In the genomic region with DNA sequence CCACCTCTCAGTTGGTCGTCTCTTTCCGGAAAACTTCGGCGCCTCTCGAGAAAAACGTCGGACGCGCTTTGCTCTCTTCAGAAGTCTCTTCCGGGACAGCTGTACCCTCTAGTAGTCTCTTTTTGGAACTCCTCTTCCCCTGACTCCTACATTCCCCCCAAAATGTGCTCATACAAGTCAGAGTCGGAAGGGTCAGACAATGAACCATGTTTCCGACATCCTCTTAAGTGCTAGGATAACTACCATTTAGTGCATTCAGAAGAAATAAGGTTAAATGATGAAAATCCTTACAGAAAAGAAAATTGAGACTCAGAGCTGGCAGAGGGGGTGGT, we compare ENCODE assay signal across 8 cellular contexts. TPM values are rescaled to one million over a fixed set of nuclear protein-coding genes. Genes with fewer than 3 reads are reported as not detected.
A peak's percentile ranks its signal among the peaks of the same experiment; 100 is the strongest.
DNase-seq lines count a peak whose midpoint lies in the region; ATAC-seq lines count a peak whose summit lies in the region.

No MANE protein-coding gene starts in this region.

- no peaks in the 10 kb centered on the region for H3K9me3 ChIP-seq in CD4-positive, alpha-beta memory T cell (ENCODE audit: control insufficient read depth in 1 of 2, low read length in 2 of 2)
- H3K9me3 ChIP-seq in NT2/D1 (ENCODE audit: insufficient read depth, low read length), result 0 out of 2 replicates have a peak, but pooled peaks cover 4% of the 10 kb centered on the region
- no peaks in the 10 kb centered on the region for H3K9me3 ChIP-seq in neuron (ENCODE audit: low read length)

- H3K4me3 Mint-ChIP-seq in CD4-positive, alpha-beta memory T cell, result peak overlapping the region; percentile 94 to 100 (median 98)
- H3K4me3 Mint-ChIP-seq in effector memory CD8-positive, alpha-beta T cell, result peak overlapping the region; percentile 90 to 93

- H3K36me3 ChIP-seq in CD4-positive, alpha-beta memory T cell (ENCODE audit: insufficient read depth, low read length), result peaks cover 12% of the 10 kb centered on the region
- H3K36me3 ChIP-seq in NT2/D1 (ENCODE audit: insufficient read depth, insufficient read length, low read length) (peaks cover 25% of the 10 kb centered on the region), neuron (ENCODE audit: insufficient read depth, low read length) (peaks cover 6% of the 10 kb centered on the region)

- ATAC-seq in effector memory CD8-positive, alpha-beta T cell (replicated peaks), result no peak
- ATAC-seq in HG03095 (IDR thresholded peaks at IDR 0.05; ENCODE audit: unreplicated experiment), result no peak
- ATAC-seq in GM18873 (IDR thresholded peaks at IDR 0.05; ENCODE audit: low FRiP score, unreplicated experiment), result no peak

- peak overlapping the region; percentile 84 to 100 (median 97) for H3K27ac Mint-ChIP-seq in CD4-positive, alpha-beta memory T cell
- peak overlapping the region; percentile 87 to 95 for H3K27ac Mint-ChIP-seq in effector memory CD8-positive, alpha-beta T cell

- no peaks in the 10 kb centered on the region for H3K27me3 ChIP-seq in CD4-positive, alpha-beta memory T cell (ENCODE audit: insufficient read depth, low read length)
- H3K27me3 ChIP-seq in NT2/D1 (ENCODE audit: insufficient read depth, insufficient read length) (no peaks in the 10 kb centered on the region), neuron (ENCODE audit: insufficient read depth, low read length) (no peaks in the 10 kb centered on the region)

- peak overlapping the region; percentile 84 for H3K9ac ChIP-seq in NT2/D1 (ENCODE audit: insufficient read length, low read depth)

- no peak for DNase-seq in CD4-positive, alpha-beta memory T cell
- DNase-seq in NT2/D1 (ENCODE audit: low read depth, low spot score) (no peak), NCI-H2029 treated with DMSO at 0.1 percent for 48 hours (lab: John Stamatoyannopoulos, UW) (no peak), NCI-H187 (lab: John Stamatoyannopoulos, UW) (no peak)
- DNase-seq in effector memory CD8-positive, alpha-beta T cell, result no peak

- H3K4me3 ChIP-seq in CD4-positive, alpha-beta memory T cell (ENCODE audit: low read length in 2 of 2), result peak overlapping the region; percentile 49 to 92
- H3K4me3 ChIP-seq in NT2/D1 (ENCODE audit: insufficient read length, low read depth) (peak overlapping the region; percentile 23), neuron (ENCODE audit: low read length) (peak overlapping the region; percentile 58)

- intact Hi-C loops in CD4-positive, alpha-beta memory T cell (cut with micrococcal nuclease), result loop anchor here (1.0 to 10.0 kb wide), 5 partner anchors 8 to 1802 kb away; a partner anchor contains a TSS

- peak overlapping the region; percentile 85 for H3K27ac ChIP-seq in CD4-positive, alpha-beta memory T cell (ENCODE audit: low read depth, low read length)

- CTCF ChIA-PET in CD4-positive, alpha-beta memory T cell (lab: Charles Lee; ENCODE audit: partially characterized antibody), result interaction anchor here (1.6 kb wide), 1 partner anchor 10 kb away, joined by 13 read pairs; no protein-coding TSS in a partner anchor

- peaks cover 0 to 1% of the 10 kb centered on the region in 2 donors for H3K27me3 Mint-ChIP-seq in CD4-positive, alpha-beta memory T cell
- no peaks in the 10 kb centered on the region for H3K27me3 Mint-ChIP-seq in effector memory CD8-positive, alpha-beta T cell

- peaks cover 31 to 46% (median 44%) of the 10 kb centered on the region in 4 donors for H3K4me1 Mint-ChIP-seq in CD4-positive, alpha-beta memory T cell
- H3K4me1 Mint-ChIP-seq in effector memory CD8-positive, alpha-beta T cell (ENCODE audit: low read depth in 2 of 2), result peaks cover 34 to 42% of the 10 kb centered on the region in 2 donors

- peaks cover 44% of the 10 kb centered on the region for H3K4me1 ChIP-seq in CD4-positive, alpha-beta memory T cell (ENCODE audit: insufficient read depth, low read length)
- no peaks in the 10 kb centered on the region for H3K4me1 ChIP-seq in NT2/D1 (ENCODE audit: insufficient read depth, insufficient read length)
- peaks cover 25% of the 10 kb centered on the region for H3K4me1 ChIP-seq in neuron (ENCODE audit: insufficient read depth, low read length)

- POLR2A ChIA-PET in CD4-positive, alpha-beta memory T cell (lab: Charles Lee; ENCODE audit: partially characterized antibody), result interaction anchor here (0.7 to 1.1 kb wide), 2 partner anchors 13 to 667 kb away, joined by 3 to 5 read pairs; a partner anchor contains a TSS

- no peak overlapping the region for H2AFZ ChIP-seq in neuron (ENCODE audit: low read depth, low read length)

- peaks cover 0 to 2% (median 0%) of the 10 kb centered on the region in 8 donors for H3K9me3 Mint-ChIP-seq in CD4-positive, alpha-beta memory T cell
- no peaks in the 10 kb centered on the region for H3K9me3 Mint-ChIP-seq in effector memory CD8-positive, alpha-beta T cell

- peaks cover 15 to 29% of the 10 kb centered on the region in 2 donors for H3K36me3 Mint-ChIP-seq in CD4-positive, alpha-beta memory T cell
- peaks cover 21% of the 10 kb centered on the region for H3K36me3 Mint-ChIP-seq in effector memory CD8-positive, alpha-beta T cell (ENCODE audit: insufficient read depth)

RNA-seq across cellular contexts. Expression of a gene that starts 0.5 kb away (rescaled TPM):
- 10 to 100 TPM; 25.7 to 29.4 TPM for total RNA-seq in CD4-positive, alpha-beta memory T cell
- polyA plus RNA-seq in CD4-positive, alpha-beta memory T cell, result 10 to 100 TPM; 13.5 to 16.6 TPM

RNA-seq across cellular contexts. Expression of a gene that starts 19.7 kb away (rescaled TPM):
- total RNA-seq in CD4-positive, alpha-beta memory T cell, result not detected
- polyA plus RNA-seq in CD4-positive, alpha-beta memory T cell, result not detected

RNA-seq across cellular contexts. Expression of a gene that starts 38.5 kb away (rescaled TPM):
- total RNA-seq in CD4-positive, alpha-beta memory T cell, result under 1 TPM in 1 of 2 experiments, not detected in 1; 0.36 TPM
- not detected for polyA plus RNA-seq in CD4-positive, alpha-beta memory T cell
